Comparison of ENCODE assay signal across 8 cellular contexts in the genomic region with DNA sequence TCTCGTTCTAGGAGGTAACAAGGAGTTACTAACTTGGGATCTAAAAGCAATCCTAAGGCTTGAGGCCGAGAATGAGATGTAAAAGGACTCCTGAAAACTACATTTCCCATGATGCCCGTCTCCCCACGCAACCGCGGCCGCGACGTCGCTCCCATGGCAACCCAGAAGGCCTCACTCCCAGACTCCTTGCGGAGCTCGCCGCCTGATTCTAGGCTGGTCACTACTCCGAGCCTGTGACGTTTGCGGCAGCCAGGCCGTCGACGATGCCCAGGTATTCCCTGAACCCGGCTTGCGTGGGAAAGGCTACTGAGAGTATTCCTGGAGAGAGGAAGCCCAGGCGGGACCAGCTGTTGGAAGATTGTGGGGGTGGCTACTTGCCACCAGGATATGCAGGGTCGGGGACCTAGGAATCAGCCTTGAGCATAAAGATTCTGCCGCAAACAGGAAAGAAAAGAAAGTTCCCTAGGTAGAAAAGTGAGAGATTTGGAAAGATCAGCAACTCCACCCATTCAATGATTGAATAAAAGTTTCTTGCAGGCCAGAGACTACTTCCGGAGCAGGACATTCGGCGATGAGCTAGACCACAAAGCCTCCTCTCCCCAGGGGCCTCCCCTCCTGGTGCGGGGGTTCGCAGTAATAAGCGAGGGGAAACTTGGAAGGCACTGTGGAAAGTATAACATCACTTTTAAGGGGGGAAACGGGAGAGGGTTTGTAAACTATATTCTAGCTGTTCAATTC. TPM values are rescaled to one million over a fixed set of nuclear protein-coding genes. Genes with fewer than 3 reads are reported as not detected.
DNase-seq lines count a peak whose midpoint lies in the region; TF ChIP-seq lines count a peak whose summit lies in the region.

A gene (plus strand): TSS at position 164 of the 738 bp plus-strand sequence. CDS start 100 bp downstream, at position 264.

- H3K9me3 Mint-ChIP-seq in nephron progenitor cell: no peaks in the 10 kb centered on the region
- H3K9me3 Mint-ChIP-seq in stimulated activated naive CD8-positive, alpha-beta T cell treated with anti-CD3 and anti-CD28 coated beads, Interleukin-15, Interleukin-2, amounts not matched to agents 100 ng/mL and 50 ng/mL, for 24 hours: no peaks in the 10 kb centered on the region

- peak within 1 kb of the TSS; percentile 95 for H3K4me3 Mint-ChIP-seq in nephron progenitor cell
- peak within 1 kb of the TSS; percentile 94 for H3K4me3 Mint-ChIP-seq in stimulated activated naive CD8-positive, alpha-beta T cell treated with anti-CD3 and anti-CD28 coated beads, Interleukin-15, Interleukin-2, amounts not matched to agents 100 ng/mL and 50 ng/mL, for 24 hours

- peak; percentile 69 for TF ChIP-seq POLR2A in Raji (IDR thresholded peaks at IDR 0.05; ENCODE audit: insufficient read depth, low read depth, low read length)

- peak; percentile 95 for DNase-seq in Daoy (ENCODE audit: low read depth)
- peak; percentile 52 for DNase-seq in GOT3 (lab: John Stamatoyannopoulos, UW)
- peak; percentile 91 for DNase-seq in LoVo (ENCODE audit: low spot score)
- peak; percentile 58 for DNase-seq in activated effector memory CD4-positive, alpha-beta T cell treated with Interleukin-2 at 50 U/mL for 16 hours
- DNase-seq in fibroblast of the aortic adventitia (ENCODE audit: low read depth): peak; percentile 88
- DNase-seq in nephron progenitor cell: peak; percentile 88

- TF ChIP-seq CTCF in fibroblast of the aortic adventitia (IDR thresholded peaks at IDR 0.05; ENCODE audit: insufficient read depth, low read length) (no peak), nephron progenitor cell (IDR thresholded peaks at IDR 0.05) (no peak)

- H3K27me3 Mint-ChIP-seq in nephron progenitor cell (ENCODE audit: low read depth, poor library complexity): peaks cover 8% of the 10 kb centered on the region
- peaks cover 5% of the 10 kb centered on the region for H3K27me3 Mint-ChIP-seq in stimulated activated naive CD8-positive, alpha-beta T cell treated with anti-CD3 and anti-CD28 coated beads, Interleukin-15, Interleukin-2, amounts not matched to agents 100 ng/mL and 50 ng/mL, for 24 hours

- peaks cover 11% of the 10 kb centered on the region for H3K4me1 Mint-ChIP-seq in nephron progenitor cell
- H3K4me1 Mint-ChIP-seq in stimulated activated naive CD8-positive, alpha-beta T cell treated with anti-CD3 and anti-CD28 coated beads, Interleukin-15, Interleukin-2, amounts not matched to agents 100 ng/mL and 50 ng/mL, for 24 hours (ENCODE audit: low read depth): peaks cover 29% of the 10 kb centered on the region

- H3K36me3 Mint-ChIP-seq in nephron progenitor cell (ENCODE audit: low read depth): no peaks in the 10 kb centered on the region
- peaks cover 4% of the 10 kb centered on the region for H3K36me3 Mint-ChIP-seq in stimulated activated naive CD8-positive, alpha-beta T cell treated with anti-CD3 and anti-CD28 coated beads, Interleukin-15, Interleukin-2, amounts not matched to agents 100 ng/mL and 50 ng/mL, for 24 hours (ENCODE audit: low read depth)

- H3K4me3 ChIP-seq in fibroblast of the aortic adventitia (ENCODE audit: low read depth, low read length): peak within 1 kb of the TSS; percentile 93

- H3K27ac Mint-ChIP-seq in nephron progenitor cell: peak within 1 kb of the TSS; percentile 100
- peak within 1 kb of the TSS; percentile 97 for H3K27ac Mint-ChIP-seq in stimulated activated naive CD8-positive, alpha-beta T cell treated with anti-CD3 and anti-CD28 coated beads, Interleukin-15, Interleukin-2, amounts not matched to agents 100 ng/mL and 50 ng/mL, for 24 hours

RNA-seq across cellular contexts. Expression of the gene that starts here (rescaled TPM):
- total RNA-seq in Daoy (2014; rRNA removed; shearing (Covaris generic)): 24.7 and 31.7 TPM in 2 replicates
- 27.4 and 44.0 TPM in 2 replicates for total RNA-seq in fibroblast of the aortic adventitia (ENCODE audit: low replicate concordance)

Comparison
In these comparisons a context has a peak if more than half of its experiments do, and no peak if none do; other contexts are left out.
1. Peak in every context shown above with its lines: DNase-seq and H3K4me3 ChIP-seq.